In the genomic region with DNA sequence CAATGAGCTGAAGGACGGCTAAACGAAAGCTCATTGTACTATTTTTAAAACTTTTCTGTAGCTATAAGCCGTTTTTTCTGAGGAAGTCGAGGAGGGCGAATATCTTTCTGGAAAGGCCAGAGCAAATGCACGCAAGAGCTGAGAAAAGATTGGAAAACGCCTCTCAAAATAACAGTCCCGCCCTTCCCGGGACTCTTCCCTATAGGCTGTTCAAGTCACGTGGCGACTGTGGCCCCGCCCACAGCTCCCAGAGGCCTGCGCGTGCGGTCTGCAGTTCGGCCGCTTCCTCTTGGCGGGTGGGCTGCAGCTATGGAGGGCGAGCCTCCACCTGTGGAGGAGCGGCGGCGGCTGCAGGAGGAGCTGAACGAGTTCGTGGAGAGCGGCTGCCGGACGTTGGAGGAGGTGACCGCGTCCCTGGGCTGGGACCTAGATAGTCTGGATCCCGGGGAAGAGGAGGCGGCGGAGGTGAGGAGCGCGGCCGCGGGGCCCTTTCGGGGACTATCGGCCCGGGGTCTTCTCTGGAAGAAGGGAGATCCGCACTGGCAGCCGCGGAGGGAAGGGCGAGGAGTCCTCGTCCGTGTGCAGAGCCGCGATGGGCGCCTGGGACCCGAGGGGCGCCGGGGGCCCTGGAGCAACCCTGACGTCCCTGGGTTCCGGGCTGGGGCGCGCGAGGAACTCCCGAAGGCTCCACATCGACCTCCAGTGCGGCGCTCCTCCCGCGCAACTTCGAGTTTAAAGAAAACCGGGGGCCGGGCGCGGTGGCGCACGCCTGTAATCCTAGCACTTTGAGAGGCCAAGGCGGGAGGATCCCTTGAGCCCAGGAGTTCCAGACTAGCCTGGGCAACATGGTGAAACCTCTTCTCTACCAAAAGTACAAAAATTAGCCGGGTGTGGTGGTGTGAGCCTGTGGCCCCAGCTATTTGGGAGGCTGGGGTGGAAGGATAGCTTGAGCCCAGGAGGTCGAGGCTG, we compare ENCODE assay signal across 1 cellular context.
TF ChIP-seq lines count a peak whose summit lies in the region.

A gene with protein sequence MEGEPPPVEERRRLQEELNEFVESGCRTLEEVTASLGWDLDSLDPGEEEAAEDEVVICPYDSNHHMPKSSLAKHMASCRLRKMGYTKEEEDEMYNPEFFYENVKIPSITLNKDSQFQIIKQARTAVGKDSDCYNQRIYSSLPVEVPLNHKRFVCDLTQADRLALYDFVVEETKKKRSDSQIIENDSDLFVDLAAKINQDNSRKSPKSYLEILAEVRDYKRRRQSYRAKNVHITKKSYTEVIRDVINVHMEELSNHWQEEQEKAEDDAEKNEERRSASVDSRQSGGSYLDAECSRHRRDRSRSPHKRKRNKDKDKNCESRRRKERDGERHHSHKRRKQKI (plus strand): TSS at position 250 of the 969 bp plus-strand sequence. CDS start 60 bp downstream, at position 310.

TF ChIP-seq in HepG2, 621 proteins besides CTCF, POLR2A, EP300 and RAD21 (continued from another document and continues in another):
- TF ChIP-seq, protein P1, sequence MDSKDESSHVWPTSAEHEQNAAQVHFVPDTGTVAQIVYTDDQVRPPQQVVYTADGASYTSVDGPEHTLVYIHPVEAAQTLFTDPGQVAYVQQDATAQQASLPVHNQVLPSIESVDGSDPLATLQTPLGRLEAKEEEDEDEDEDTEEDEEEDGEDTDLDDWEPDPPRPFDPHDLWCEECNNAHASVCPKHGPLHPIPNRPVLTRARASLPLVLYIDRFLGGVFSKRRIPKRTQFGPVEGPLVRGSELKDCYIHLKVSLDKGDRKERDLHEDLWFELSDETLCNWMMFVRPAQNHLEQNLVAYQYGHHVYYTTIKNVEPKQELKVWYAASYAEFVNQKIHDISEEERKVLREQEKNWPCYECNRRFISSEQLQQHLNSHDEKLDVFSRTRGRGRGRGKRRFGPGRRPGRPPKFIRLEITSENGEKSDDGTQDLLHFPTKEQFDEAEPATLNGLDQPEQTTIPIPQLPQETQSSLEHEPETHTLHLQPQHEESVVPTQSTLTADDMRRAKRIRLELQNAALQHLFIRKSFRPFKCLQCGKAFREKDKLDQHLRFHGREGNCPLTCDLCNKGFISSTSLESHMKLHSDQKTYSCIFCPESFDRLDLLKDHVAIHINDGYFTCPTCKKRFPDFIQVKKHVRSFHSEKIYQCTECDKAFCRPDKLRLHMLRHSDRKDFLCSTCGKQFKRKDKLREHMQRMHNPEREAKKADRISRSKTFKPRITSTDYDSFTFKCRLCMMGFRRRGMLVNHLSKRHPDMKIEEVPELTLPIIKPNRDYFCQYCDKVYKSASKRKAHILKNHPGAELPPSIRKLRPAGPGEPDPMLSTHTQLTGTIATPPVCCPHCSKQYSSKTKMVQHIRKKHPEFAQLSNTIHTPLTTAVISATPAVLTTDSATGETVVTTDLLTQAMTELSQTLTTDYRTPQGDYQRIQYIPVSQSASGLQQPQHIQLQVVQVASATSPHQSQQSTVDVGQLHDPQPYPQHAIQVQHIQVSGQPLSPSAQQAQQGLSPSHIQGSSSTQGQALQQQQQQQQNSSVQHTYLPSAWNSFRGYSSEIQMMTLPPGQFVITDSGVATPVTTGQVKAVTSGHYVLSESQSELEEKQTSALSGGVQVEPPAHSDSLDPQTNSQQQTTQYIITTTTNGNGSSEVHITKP (CRISPR knock-in tag; IDR thresholded peaks at IDR 0.05; ENCODE audit: low read depth): no peak
- TF ChIP-seq ZNF615 (CRISPR knock-in tag; IDR thresholded peaks at IDR 0.05; ENCODE audit: borderline replicate concordance) (peak; percentile 66; the same call in 1 of the 2 replicates), ZNF773 (CRISPR knock-in tag; IDR thresholded peaks at IDR 0.05; ENCODE audit: borderline replicate concordance) (no peak), KDM4B (CRISPR knock-in tag; IDR thresholded peaks at IDR 0.05) (peak; percentile 73; the same call in 1 of the 2 replicates), RAD51 (IDR thresholded peaks at IDR 0.05; ENCODE audit: borderline replicate concordance) (peak; percentile 86), ZNF292 (CRISPR knock-in tag; IDR thresholded peaks at IDR 0.05; ENCODE audit: borderline replicate concordance, low read depth) (no peak; the same call in 1 of the 2 replicates), SOX6 (IDR thresholded peaks at IDR 0.05) (no peak), SOX6 (CRISPR knock-in tag; IDR thresholded peaks at IDR 0.05) (peak; percentile 65; the same call in 1 of the 2 replicates), ZNF530 (CRISPR knock-in tag; IDR thresholded peaks at IDR 0.05; ENCODE audit: low read depth) (no peak), ATF7-NPFF (CRISPR knock-in tag; IDR thresholded peaks at IDR 0.05; ENCODE audit: low read depth) (peak; percentile 89; the same call in 1 of the 2 replicates), ZNF75D (CRISPR knock-in tag; IDR thresholded peaks at IDR 0.05; ENCODE audit: borderline replicate concordance) (peak; percentile 65; the same call in 1 of the 2 replicates), PAF1 (CRISPR knock-in tag; IDR thresholded peaks at IDR 0.05) (no peak), EED (CRISPR knock-in tag; IDR thresholded peaks at IDR 0.05) (0 out of 2 replicates have a peak, but pooled peaks have one; percentile 83), CREB1 (IDR thresholded peaks at IDR 0.05) (no peak), CREB1 (CRISPR knock-in tag; IDR thresholded peaks at IDR 0.05) (no peak), JUN (CRISPR knock-in tag; IDR thresholded peaks at IDR 0.05) (0 out of 2 replicates have a peak, but pooled peaks have one; percentile 23), ZNF567 (CRISPR knock-in tag; IDR thresholded peaks at IDR 0.05; ENCODE audit: borderline replicate concordance) (peak; percentile 81; the same call in 1 of the 2 replicates), HNF4A (CRISPR knock-in tag; IDR thresholded peaks at IDR 0.05) (no peak), ATF7 (IDR thresholded peaks at IDR 0.05) (no peak), ATF7 (CRISPR knock-in tag; IDR thresholded peaks at IDR 0.05) (peak; percentile 77; the same call in 1 of the 2 replicates), ZNF598 (CRISPR knock-in tag; IDR thresholded peaks at IDR 0.05; ENCODE audit: borderline replicate concordance) (peak; percentile 52; the same call in 1 of the 2 replicates), ZSCAN30 (CRISPR knock-in tag; IDR thresholded peaks at IDR 0.05) (peak; percentile 92; the same call in 1 of the 2 replicates), NFIC (IDR thresholded peaks at IDR 0.05; ENCODE audit: low read length) (no peak), MXD4 (CRISPR knock-in tag; IDR thresholded peaks at IDR 0.05) (peak; percentile 91), KLF12 (CRISPR knock-in tag; IDR thresholded peaks at IDR 0.05; ENCODE audit: borderline replicate concordance) (no peak; the same call in 1 of the 2 replicates), AKAP8 (CRISPR knock-in tag; IDR thresholded peaks at IDR 0.05) (0 out of 2 replicates have a peak, but pooled peaks have one; percentile 50), ATF1 (CRISPR knock-in tag; IDR thresholded peaks at IDR 0.05) (no peak), ZFAT (CRISPR knock-in tag; conservative IDR thresholded peaks at IDR 0.05) (no peak; the same call in 1 of the 2 replicates), ZMAT3 (CRISPR knock-in tag; conservative IDR thresholded peaks at IDR 0.05) (no peak), SNAPC2 (CRISPR knock-in tag; IDR thresholded peaks at IDR 0.05) (peak; percentile 54; the same call in 1 of the 2 replicates), ZNF510 (CRISPR knock-in tag; IDR thresholded peaks at IDR 0.05; ENCODE audit: low read depth) (peak; percentile 66), HOXA5 (CRISPR knock-in tag; IDR thresholded peaks at IDR 0.05) (no peak; the same call in 1 of the 2 replicates), ARNT (IDR thresholded peaks at IDR 0.05) (no peak)
- TF ChIP-seq, protein P2, sequence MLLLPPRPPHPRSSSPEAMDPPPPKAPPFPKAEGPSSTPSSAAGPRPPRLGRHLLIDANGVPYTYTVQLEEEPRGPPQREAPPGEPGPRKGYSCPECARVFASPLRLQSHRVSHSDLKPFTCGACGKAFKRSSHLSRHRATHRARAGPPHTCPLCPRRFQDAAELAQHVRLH (CRISPR knock-in tag; IDR thresholded peaks at IDR 0.05; ENCODE audit: borderline replicate concordance, low read depth): peak; percentile 80; the same call in 1 of the 2 replicates
- TF ChIP-seq, protein P3, sequence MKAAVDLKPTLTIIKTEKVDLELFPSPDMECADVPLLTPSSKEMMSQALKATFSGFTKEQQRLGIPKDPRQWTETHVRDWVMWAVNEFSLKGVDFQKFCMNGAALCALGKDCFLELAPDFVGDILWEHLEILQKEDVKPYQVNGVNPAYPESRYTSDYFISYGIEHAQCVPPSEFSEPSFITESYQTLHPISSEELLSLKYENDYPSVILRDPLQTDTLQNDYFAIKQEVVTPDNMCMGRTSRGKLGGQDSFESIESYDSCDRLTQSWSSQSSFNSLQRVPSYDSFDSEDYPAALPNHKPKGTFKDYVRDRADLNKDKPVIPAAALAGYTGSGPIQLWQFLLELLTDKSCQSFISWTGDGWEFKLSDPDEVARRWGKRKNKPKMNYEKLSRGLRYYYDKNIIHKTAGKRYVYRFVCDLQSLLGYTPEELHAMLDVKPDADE (CRISPR knock-in tag; IDR thresholded peaks at IDR 0.05): 0 out of 2 replicates have a peak, but pooled peaks have one; percentile 51
- TF ChIP-seq, protein P4, sequence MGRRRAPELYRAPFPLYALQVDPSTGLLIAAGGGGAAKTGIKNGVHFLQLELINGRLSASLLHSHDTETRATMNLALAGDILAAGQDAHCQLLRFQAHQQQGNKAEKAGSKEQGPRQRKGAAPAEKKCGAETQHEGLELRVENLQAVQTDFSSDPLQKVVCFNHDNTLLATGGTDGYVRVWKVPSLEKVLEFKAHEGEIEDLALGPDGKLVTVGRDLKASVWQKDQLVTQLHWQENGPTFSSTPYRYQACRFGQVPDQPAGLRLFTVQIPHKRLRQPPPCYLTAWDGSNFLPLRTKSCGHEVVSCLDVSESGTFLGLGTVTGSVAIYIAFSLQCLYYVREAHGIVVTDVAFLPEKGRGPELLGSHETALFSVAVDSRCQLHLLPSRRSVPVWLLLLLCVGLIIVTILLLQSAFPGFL (CRISPR knock-in tag; IDR thresholded peaks at IDR 0.05): no peak
- TF ChIP-seq, protein P5, sequence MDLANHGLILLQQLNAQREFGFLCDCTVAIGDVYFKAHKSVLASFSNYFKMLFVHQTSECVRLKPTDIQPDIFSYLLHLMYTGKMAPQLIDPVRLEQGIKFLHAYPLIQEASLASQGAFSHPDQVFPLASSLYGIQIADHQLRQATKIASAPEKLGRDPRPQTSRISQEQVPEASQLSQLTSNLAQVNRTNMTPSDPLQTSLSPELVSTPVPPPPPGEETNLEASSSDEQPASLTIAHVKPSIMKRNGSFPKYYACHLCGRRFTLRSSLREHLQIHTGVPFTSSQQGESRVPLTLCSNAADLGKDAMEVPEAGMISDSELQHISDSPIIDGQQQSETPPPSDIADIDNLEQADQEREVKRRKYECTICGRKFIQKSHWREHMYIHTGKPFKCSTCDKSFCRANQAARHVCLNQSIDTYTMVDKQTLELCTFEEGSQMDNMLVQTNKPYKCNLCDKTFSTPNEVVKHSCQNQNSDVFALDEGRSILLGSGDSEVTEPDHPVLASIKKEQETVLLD (CRISPR knock-in tag; IDR thresholded peaks at IDR 0.05; ENCODE audit: low read depth): 0 out of 2 replicates have a peak, but pooled peaks have one; percentile 61
- TF ChIP-seq, protein P6, sequence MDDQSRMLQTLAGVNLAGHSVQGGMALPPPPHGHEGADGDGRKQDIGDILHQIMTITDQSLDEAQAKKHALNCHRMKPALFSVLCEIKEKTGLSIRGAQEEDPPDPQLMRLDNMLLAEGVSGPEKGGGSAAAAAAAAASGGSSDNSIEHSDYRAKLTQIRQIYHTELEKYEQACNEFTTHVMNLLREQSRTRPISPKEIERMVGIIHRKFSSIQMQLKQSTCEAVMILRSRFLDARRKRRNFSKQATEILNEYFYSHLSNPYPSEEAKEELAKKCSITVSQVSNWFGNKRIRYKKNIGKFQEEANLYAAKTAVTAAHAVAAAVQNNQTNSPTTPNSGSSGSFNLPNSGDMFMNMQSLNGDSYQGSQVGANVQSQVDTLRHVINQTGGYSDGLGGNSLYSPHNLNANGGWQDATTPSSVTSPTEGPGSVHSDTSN (CRISPR knock-in tag; IDR thresholded peaks at IDR 0.05; ENCODE audit: borderline replicate concordance): no peak
- TF ChIP-seq, protein P7, sequence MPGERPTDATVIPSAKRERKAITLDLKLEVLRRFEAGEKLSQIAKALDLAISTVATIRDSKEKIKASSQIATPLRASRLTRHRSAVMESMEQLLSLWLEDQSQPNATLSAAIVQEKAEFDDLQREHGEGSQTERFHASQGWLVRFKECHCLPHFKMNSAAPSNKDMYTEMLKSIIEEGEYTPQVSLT (CRISPR knock-in tag; IDR thresholded peaks at IDR 0.05; ENCODE audit: borderline replicate concordance, low read depth): no peak
- TF ChIP-seq, protein P8, sequence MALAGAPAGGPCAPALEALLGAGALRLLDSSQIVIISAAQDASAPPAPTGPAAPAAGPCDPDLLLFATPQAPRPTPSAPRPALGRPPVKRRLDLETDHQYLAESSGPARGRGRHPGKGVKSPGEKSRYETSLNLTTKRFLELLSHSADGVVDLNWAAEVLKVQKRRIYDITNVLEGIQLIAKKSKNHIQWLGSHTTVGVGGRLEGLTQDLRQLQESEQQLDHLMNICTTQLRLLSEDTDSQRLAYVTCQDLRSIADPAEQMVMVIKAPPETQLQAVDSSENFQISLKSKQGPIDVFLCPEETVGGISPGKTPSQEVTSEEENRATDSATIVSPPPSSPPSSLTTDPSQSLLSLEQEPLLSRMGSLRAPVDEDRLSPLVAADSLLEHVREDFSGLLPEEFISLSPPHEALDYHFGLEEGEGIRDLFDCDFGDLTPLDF (CRISPR knock-in tag; IDR thresholded peaks at IDR 0.05): no peak; the same call in none of the 2 replicates
- TF ChIP-seq, protein P9, sequence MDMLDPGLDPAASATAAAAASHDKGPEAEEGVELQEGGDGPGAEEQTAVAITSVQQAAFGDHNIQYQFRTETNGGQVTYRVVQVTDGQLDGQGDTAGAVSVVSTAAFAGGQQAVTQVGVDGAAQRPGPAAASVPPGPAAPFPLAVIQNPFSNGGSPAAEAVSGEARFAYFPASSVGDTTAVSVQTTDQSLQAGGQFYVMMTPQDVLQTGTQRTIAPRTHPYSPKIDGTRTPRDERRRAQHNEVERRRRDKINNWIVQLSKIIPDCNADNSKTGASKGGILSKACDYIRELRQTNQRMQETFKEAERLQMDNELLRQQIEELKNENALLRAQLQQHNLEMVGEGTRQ (IDR thresholded peaks at IDR 0.05; ENCODE audit: low read depth, low read length): peak; percentile 96
- TF ChIP-seq, protein P9 (CRISPR knock-in tag; IDR thresholded peaks at IDR 0.05; ENCODE audit: borderline replicate concordance): peak; percentile 99; the same call in 1 of the 2 replicates
- TF ChIP-seq, protein P10, sequence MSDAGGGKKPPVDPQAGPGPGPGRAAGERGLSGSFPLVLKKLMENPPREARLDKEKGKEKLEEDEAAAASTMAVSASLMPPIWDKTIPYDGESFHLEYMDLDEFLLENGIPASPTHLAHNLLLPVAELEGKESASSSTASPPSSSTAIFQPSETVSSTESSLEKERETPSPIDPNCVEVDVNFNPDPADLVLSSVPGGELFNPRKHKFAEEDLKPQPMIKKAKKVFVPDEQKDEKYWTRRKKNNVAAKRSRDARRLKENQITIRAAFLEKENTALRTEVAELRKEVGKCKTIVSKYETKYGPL (CRISPR knock-in tag; IDR thresholded peaks at IDR 0.05): no peak; the same call in 1 of the 2 replicates
